Comparison of ENCODE assay signal across 1 cellular context in the genomic region with DNA sequence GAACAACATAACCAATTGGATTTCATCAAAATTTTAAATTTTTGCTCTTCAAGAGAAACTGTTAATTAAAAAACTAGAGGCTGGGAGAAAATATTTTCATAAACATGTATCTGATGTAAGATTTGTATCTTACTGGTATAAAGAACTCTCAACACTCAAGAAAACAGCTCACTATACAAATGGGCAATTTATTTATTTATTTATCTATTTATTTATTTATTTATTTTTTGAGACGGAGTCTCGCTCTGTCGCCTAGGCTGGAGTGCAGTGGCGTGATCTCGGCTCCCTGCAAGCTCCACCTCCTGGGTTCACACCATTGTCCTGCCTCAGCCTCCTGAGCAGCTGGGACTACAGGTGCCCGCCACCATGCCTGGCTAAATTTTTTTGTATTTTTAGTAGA.
TF ChIP-seq lines count a peak whose summit lies in the region.

No MANE protein-coding gene starts in this region.

TF ChIP-seq in HEK293, 187 proteins besides CTCF, POLR2A, EP300 and RAD21 (continued from another document):
- TF ChIP-seq, protein P1, sequence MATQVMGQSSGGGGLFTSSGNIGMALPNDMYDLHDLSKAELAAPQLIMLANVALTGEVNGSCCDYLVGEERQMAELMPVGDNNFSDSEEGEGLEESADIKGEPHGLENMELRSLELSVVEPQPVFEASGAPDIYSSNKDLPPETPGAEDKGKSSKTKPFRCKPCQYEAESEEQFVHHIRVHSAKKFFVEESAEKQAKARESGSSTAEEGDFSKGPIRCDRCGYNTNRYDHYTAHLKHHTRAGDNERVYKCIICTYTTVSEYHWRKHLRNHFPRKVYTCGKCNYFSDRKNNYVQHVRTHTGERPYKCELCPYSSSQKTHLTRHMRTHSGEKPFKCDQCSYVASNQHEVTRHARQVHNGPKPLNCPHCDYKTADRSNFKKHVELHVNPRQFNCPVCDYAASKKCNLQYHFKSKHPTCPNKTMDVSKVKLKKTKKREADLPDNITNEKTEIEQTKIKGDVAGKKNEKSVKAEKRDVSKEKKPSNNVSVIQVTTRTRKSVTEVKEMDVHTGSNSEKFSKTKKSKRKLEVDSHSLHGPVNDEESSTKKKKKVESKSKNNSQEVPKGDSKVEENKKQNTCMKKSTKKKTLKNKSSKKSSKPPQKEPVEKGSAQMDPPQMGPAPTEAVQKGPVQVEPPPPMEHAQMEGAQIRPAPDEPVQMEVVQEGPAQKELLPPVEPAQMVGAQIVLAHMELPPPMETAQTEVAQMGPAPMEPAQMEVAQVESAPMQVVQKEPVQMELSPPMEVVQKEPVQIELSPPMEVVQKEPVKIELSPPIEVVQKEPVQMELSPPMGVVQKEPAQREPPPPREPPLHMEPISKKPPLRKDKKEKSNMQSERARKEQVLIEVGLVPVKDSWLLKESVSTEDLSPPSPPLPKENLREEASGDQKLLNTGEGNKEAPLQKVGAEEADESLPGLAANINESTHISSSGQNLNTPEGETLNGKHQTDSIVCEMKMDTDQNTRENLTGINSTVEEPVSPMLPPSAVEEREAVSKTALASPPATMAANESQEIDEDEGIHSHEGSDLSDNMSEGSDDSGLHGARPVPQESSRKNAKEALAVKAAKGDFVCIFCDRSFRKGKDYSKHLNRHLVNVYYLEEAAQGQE (tag by site-specific recombination; IDR thresholded peaks at IDR 0.05), result 0 out of 2 replicates have a peak, but pooled peaks have one; percentile 24
